16 cellular contexts compared by ENCODE assay signal in genomic region chr2:35035883-35036282, GRCh38.
DNase-seq lines count a peak whose midpoint lies in the region; ATAC-seq, FAIRE-seq and TF ChIP-seq lines count a peak whose summit lies in the region.
"Had no signal": no experiment of that assay in that cellular context is flagged by ENCODE, and none has a peak within 500 bp of the region (broad histone marks: within the 10 kb centered on the region; RNA-seq: fewer than 3 reads in every experiment).

No MANE protein-coding gene starts in this region.

- H3K9me2 ChIP-seq in HCT116 (ENCODE audit: insufficient read depth), result no peaks in the 10 kb centered on the region

- CTCF ChIA-PET in A549 (lab: Yijun Ruan, JAX) (interaction anchor here (0.6 to 2.8 kb wide), 4 partner anchors 45 to 375 kb away, joined by 3 to 7 read pairs (median 4); no protein-coding TSS in a partner anchor), HCT116 (lab: Charles Lee) (no interaction called here), Panc1 (lab: Charles Lee) (no interaction called here)

- no peaks in the 10 kb centered on the region for H3K36me3 ChIP-seq in HCT116 (ENCODE audit: control insufficient read depth in 1 of 2, insufficient read depth in 2 of 2, low read length in 2 of 2)
- H3K36me3 ChIP-seq in Panc1 (ENCODE audit: control insufficient read depth, insufficient read depth, low read length), result no peaks in the 10 kb centered on the region
- H3K36me3 ChIP-seq in esophagus muscularis mucosa, result no peaks in the 10 kb centered on the region
- H3K36me3 ChIP-seq: upper lobe of right lung had no signal

- no peak overlapping the region for H3K9ac ChIP-seq in HCT116 (ENCODE audit: low read length)

- ATAC-seq in A549, result peak; percentile 81 to 82
- no peak for ATAC-seq in HCT116
- ATAC-seq in Panc1, result no peak
- ATAC-seq in GM18858 (IDR thresholded peaks at IDR 0.05; ENCODE audit: unreplicated experiment), result no peak
- ATAC-seq: activated CD4-positive, CD25-positive, alpha-beta regulatory T cell treated with anti-CD3 and anti-CD28 coated beads, Interleukin-2, amount 50 U/mL, for 24 hours; psoas muscle; upper lobe of right lung had no signal

- H3K27ac ChIP-seq in A549, result no peak overlapping the region
- H3K27ac ChIP-seq in HCT116 (ENCODE audit: low read depth, low read length), result no peak overlapping the region
- no peak overlapping the region for H3K27ac ChIP-seq in Panc1 (ENCODE audit: low read length)
- no peak overlapping the region for H3K27ac ChIP-seq in esophagus muscularis mucosa (replicated peaks in 1 of 4)
- H3K27ac ChIP-seq: psoas muscle, upper lobe of right lung had no signal

- peak; percentile 8 to 61 for DNase-seq in A549 (ENCODE audit: low read depth in 1 of 2, low spot score in 1 of 2)
- DNase-seq in HCT116 (ENCODE audit: low read depth, low spot score), result no peak
- DNase-seq in Panc1 (ENCODE audit: low read depth, low spot score), result peak; percentile 20
- DNase-seq in esophagus muscularis mucosa (ENCODE audit: extremely low spot score), result no peak
- no peak for DNase-seq in putamen (ENCODE audit: low spot score)
- DNase-seq in KBM-7, result no peak
- DNase-seq in activated CD4-positive, CD25-positive, alpha-beta regulatory T cell (lab: John Stamatoyannopoulos, UW), result no peak
- DNase-seq: activated naive CD8-positive, alpha-beta T cell treated with anti-CD3 and anti-CD28 coated beads, Interleukin-2, amount 10 ng/mL, durations not matched to agents 7 days and 5 days; DMS79; psoas muscle; SIG-M5; stimulated activated CD8-positive, alpha-beta memory T cell treated with anti-CD3 and anti-CD28 coated beads, Interleukin-4, amount 100 ng/mL, for 48 hours; upper lobe of right lung had no signal

- BruUV-seq in HCT116 (replicated peaks; lab: Mats Ljungman, UMichigan) (no TSS peak), Panc1 (replicated peaks; lab: Mats Ljungman, UMichigan) (no TSS peak)

- POLR2A ChIA-PET in A549 (lab: Yijun Ruan, JAX), result no interaction called here
- POLR2A ChIA-PET in HCT116 (lab: Charles Lee), result no interaction called here
- POLR2A ChIA-PET in Panc1 (lab: Charles Lee), result no interaction called here

- no peaks in the 10 kb centered on the region for H3K27me3 ChIP-seq in HCT116 (ENCODE audit: insufficient read depth, low read length)
- H3K27me3 ChIP-seq in Panc1 (ENCODE audit: control insufficient read depth, insufficient read depth, low read length), result no peaks in the 10 kb centered on the region
- H3K27me3 ChIP-seq in esophagus muscularis mucosa, result no peaks in the 10 kb centered on the region
- H3K27me3 ChIP-seq: upper lobe of right lung had no signal

- H3K79me2 ChIP-seq in HCT116 (ENCODE audit: insufficient read depth, low read length), result no peaks in the 10 kb centered on the region

- no peak overlapping the region for H2AFZ ChIP-seq in HCT116 (ENCODE audit: low read depth, low read length, poor library complexity, severe bottlenecking)

- H3K4me1 ChIP-seq in A549 (no peaks in the 10 kb centered on the region), HCT116 (ENCODE audit: control insufficient read depth in 1 of 2, insufficient read depth in 2 of 2, low read length in 2 of 2) (no peaks in the 10 kb centered on the region), Panc1 (ENCODE audit: control insufficient read depth, insufficient read depth, low read length) (no peaks in the 10 kb centered on the region), esophagus muscularis mucosa (no peaks in the 10 kb centered on the region)
- H3K4me1 ChIP-seq: psoas muscle, upper lobe of right lung had no signal

- intact Hi-C loops in HCT116 (cut with micrococcal nuclease), result no loop called here
- intact Hi-C loops in Panc1 (cut with micrococcal nuclease; ENCODE audit: unreplicated experiment), result no loop called here
- intact Hi-C loops in esophagus muscularis mucosa (cut with DNase I), result no loop called here

- H3K9me3 ChIP-seq in A549, result no peaks in the 10 kb centered on the region
- peaks cover 0 to 18% of the 10 kb centered on the region in 2 experiments; a peak in 2 of 4 replicates for H3K9me3 ChIP-seq in HCT116 (ENCODE audit: control insufficient read depth in 1 of 2, insufficient read depth in 1 of 2, low read depth in 1 of 2, low read length in 2 of 2)
- no peaks in the 10 kb centered on the region; the same call in 1 of the 2 replicates for H3K9me3 ChIP-seq in Panc1 (ENCODE audit: control insufficient read depth, insufficient read depth, low read depth, low read length)
- no peaks in the 10 kb centered on the region for H3K9me3 ChIP-seq in esophagus muscularis mucosa
- H3K9me3 ChIP-seq: psoas muscle, upper lobe of right lung had no signal

- FAIRE-seq in A549 (lab: Jason Lieb, UNC), result no peak
- FAIRE-seq: GM19239 had no signal

- TF ChIP-seq EP300 in A549 (IDR thresholded peaks at IDR 0.05) (no peak), esophagus muscularis mucosa (IDR thresholded peaks at IDR 0.05) (no peak)

- 2% methylated on average over 3 of the region's 3 CpGs for whole genome bisulfite sequencing in A549 (ENCODE audit: missing lambda C conversion rate)
- WGBS in esophagus muscularis mucosa, result 58% methylated on average over 3 of the region's 3 CpGs

- TF ChIP-seq POLR2A in A549 (IDR thresholded peaks at IDR 0.05; ENCODE audit: low read length) (no peak), HCT116 (IDR thresholded peaks at IDR 0.05; ENCODE audit: borderline replicate concordance, extremely low read depth, insufficient read depth, insufficient read length) (no peak), esophagus muscularis mucosa (IDR thresholded peaks at IDR 0.05; ENCODE audit: low read depth) (no peak)

- H3K4me2 ChIP-seq in A549 (no peak overlapping the region), HCT116 (ENCODE audit: low read length) (no peak overlapping the region)

- in situ Hi-C loops in Panc1 (cut with HindIII; ENCODE audit: low pct_unique_long_range_greater_than_20kb, low sequenced_read_pairs) (no loop called here), KBM-7 (cut with MboI; ENCODE audit: low pct_unique_long_range_greater_than_20kb, low sequenced_read_pairs) (no loop called here)

- no peak overlapping the region for H3K4me3 ChIP-seq in A549
- H3K4me3 ChIP-seq in HCT116 (replicated peaks in 1 of 2; ENCODE audit: low read depth in 1 of 2, low read length in 2 of 2), result no peak overlapping the region
- no peak overlapping the region for H3K4me3 ChIP-seq in Panc1 (ENCODE audit: low read depth in 2 of 2, low read length in 2 of 2)
- no peak overlapping the region for H3K4me3 ChIP-seq in esophagus muscularis mucosa
- H3K4me3 ChIP-seq: psoas muscle, upper lobe of right lung had no signal

- TF ChIP-seq CTCF in A549 (IDR thresholded peaks at IDR 0.05) (peak; percentile 57), HCT116 (IDR thresholded peaks at IDR 0.05 in 2 of 3, conservative IDR thresholded peaks at IDR 0.05 in 1 of 3; ENCODE audit: borderline replicate concordance in 1 of 3, insufficient read depth in 1 of 3, low read depth in 2 of 3, low read length in 2 of 3) (no peak), Panc1 (IDR thresholded peaks at IDR 0.05) (peak; percentile 23; the same call in 1 of the 2 replicates), esophagus muscularis mucosa (IDR thresholded peaks at IDR 0.05) (peak in 2 of 3 experiments; percentile 8 to 22)

- no peaks in the 10 kb centered on the region for H4K20me1 ChIP-seq in HCT116 (ENCODE audit: insufficient read depth)

- peak; percentile 70 to 71 for TF ChIP-seq RAD21 in A549 (conservative IDR thresholded peaks at IDR 0.05 in 1 of 2, IDR thresholded peaks at IDR 0.05 in 1 of 2)
- 0 out of 2 replicates have a peak, but pooled peaks have one; percentile 8 for TF ChIP-seq RAD21 in HCT116 (IDR thresholded peaks at IDR 0.05; ENCODE audit: low read depth)

- RAD21 ChIA-PET in HCT116 (lab: Charles Lee; ENCODE audit: low non-redundant PET in 1 of 2, low total read pairs in 2 of 2, uncharacterized antibody in 2 of 2, unreplicated experiment in 2 of 2), result no interaction called here

TF ChIP-seq in A549, 52 proteins besides CTCF, POLR2A, EP300 and RAD21:
- TF ChIP-seq ESRRA (IDR thresholded peaks at IDR 0.05; ENCODE audit: borderline replicate concordance, low read length), result no peak
- peak; percentile 69 for TF ChIP-seq SMC3 (IDR thresholded peaks at IDR 0.05)

TF ChIP-seq in HCT116, 20 proteins besides CTCF, POLR2A, EP300 and RAD21:
- TF ChIP-seq CBX3 (IDR thresholded peaks at IDR 0.05; ENCODE audit: low read depth) (no peak), ZBTB33 (IDR thresholded peaks at IDR 0.05; ENCODE audit: extremely low read depth, insufficient replicate concordance, low read length) (no peak), JUND (IDR thresholded peaks at IDR 0.05) (no peak), ZFX (IDR thresholded peaks at IDR 0.05) (no peak), ELF1 (IDR thresholded peaks at IDR 0.05; ENCODE audit: borderline replicate concordance, low read depth) (no peak), ATF3 (IDR thresholded peaks at IDR 0.05) (no peak), EZH2phosphoT487 (IDR thresholded peaks at IDR 0.05; ENCODE audit: borderline replicate concordance) (no peak), ZNF274 (IDR thresholded peaks at IDR 0.05; ENCODE audit: low read depth, low read length) (no peak), FOSL1 (IDR thresholded peaks at IDR 0.05; ENCODE audit: low read depth) (no peak)

Comparison
In these comparisons a context has a peak if more than half of its experiments do, and no peak if none do; other contexts are left out.
1. ATAC-seq: peak in A549 (2 of 2); none in HCT116 (single experiment), Panc1 (single experiment) and GM18858 (single experiment).
2. DNase-seq: peak in A549 (2 of 2) and Panc1 (single experiment); none in HCT116 (single experiment), esophagus muscularis mucosa (single experiment), putamen (single experiment), KBM-7 (single experiment) and activated CD4-positive, CD25-positive, alpha-beta regulatory T cell (0 of 4).
3. CTCF ChIP-seq: peak in A549 (single experiment), Panc1 (single experiment) and esophagus muscularis mucosa (2 of 3); none in HCT116 (0 of 3).
4. Of the 6 proteins assayed by ChIP-seq in both A549 and HCT116: peak only in A549: CTCF; only in HCT116: none; in both: RAD21; in neither: 4.